Comparison of ENCODE assay signal across 14 cellular contexts in the genomic region with DNA sequence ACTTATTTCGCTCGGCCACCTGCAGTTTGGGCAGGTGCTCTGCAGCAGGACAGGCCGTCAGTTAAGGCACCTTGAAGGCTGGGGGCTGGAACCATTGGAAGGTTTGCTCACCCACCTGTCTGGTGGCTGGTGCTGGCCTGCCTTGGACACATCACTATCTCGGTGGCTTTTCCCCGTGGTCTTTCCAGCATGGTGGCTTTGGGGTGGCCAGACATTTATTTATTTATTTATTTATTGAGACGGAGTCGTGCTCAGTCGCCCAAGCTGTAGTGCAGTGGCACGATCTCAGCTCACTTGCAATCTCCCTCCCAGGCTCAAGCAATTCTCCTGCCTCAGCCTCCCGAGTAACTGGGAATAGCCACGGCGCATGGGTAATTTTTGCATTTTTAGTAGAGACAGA. TPM values are rescaled to one million over a fixed set of nuclear protein-coding genes. Genes with fewer than 3 reads are reported as not detected.
DNase-seq lines count a peak whose midpoint lies in the region; ATAC-seq and TF ChIP-seq lines count a peak whose summit lies in the region.
"Had no signal": no experiment of that assay in that cellular context is flagged by ENCODE, and none has a peak within 500 bp of the region (broad histone marks: within the 10 kb centered on the region; RNA-seq: fewer than 3 reads in every experiment).

No MANE protein-coding gene starts in this region.

- H3K36me3 Mint-ChIP-seq in CD4-positive, alpha-beta memory T cell = peaks cover 28 to 74% of the 10 kb centered on the region in 2 donors

- no peak for TF ChIP-seq CTCF in RWPE2 (IDR thresholded peaks at IDR 0.05; ENCODE audit: poor library complexity, severe bottlenecking)
- TF ChIP-seq CTCF in dorsolateral prefrontal cortex (IDR thresholded peaks at IDR 0.05 in 54 of 56, conservative IDR thresholded peaks at IDR 0.05 in 2 of 56; ENCODE audit: low read depth in 1 of 56, partially characterized antibody in 56 of 56) = no peak
- TF ChIP-seq CTCF in spleen (IDR thresholded peaks at IDR 0.05 in 8 of 11, conservative IDR thresholded peaks at IDR 0.05 in 3 of 11) = no peak
- no peak for TF ChIP-seq CTCF in brain microvascular endothelial cell (IDR thresholded peaks at IDR 0.05; ENCODE audit: low read depth, low read length, missing control alignments)

- POLR2A ChIA-PET in CD4-positive, alpha-beta memory T cell (lab: Charles Lee; ENCODE audit: partially characterized antibody) = interaction anchor here (1.1 to 4.8 kb wide), 6 partner anchors 8 to 25 kb away, joined by 4 to 32 read pairs (median 12); no protein-coding TSS in a partner anchor

- TF ChIP-seq POLR2A in spleen (IDR thresholded peaks at IDR 0.05) = no peak

- in situ Hi-C loops in brain microvascular endothelial cell (cut with HindIII; ENCODE audit: low pct_ligation_motif_present, low sequenced_read_pairs) = loop anchor here (25.0 kb wide), 1 partner anchor 162 kb away; a partner anchor contains a TSS

- ATAC-seq in RWPE2 (ENCODE audit: low read depth) (no peak), GM19467 (IDR thresholded peaks at IDR 0.05; ENCODE audit: unreplicated experiment) (no peak), GM19328 (IDR thresholded peaks at IDR 0.05; ENCODE audit: unreplicated experiment) (no peak)
- ATAC-seq: left lobe of liver, Panc1 had no signal

- H3K27ac ChIP-seq in CD4-positive, alpha-beta memory T cell (ENCODE audit: low read depth, low read length) = peak overlapping the region; percentile 78
- no peak overlapping the region for H3K27ac ChIP-seq in RWPE2 (ENCODE audit: poor library complexity, severe bottlenecking)
- peak overlapping the region in 58 of 59 donors; percentile 82 to 99 (median 97) for H3K27ac ChIP-seq in dorsolateral prefrontal cortex
- peak overlapping the region in 5 of 8 donors; percentile 3 to 93 (median 73) for H3K27ac ChIP-seq in spleen
- H3K27ac ChIP-seq in brain microvascular endothelial cell = no peak overlapping the region

- H3K36me3 ChIP-seq in CD4-positive, alpha-beta memory T cell (ENCODE audit: insufficient read depth, low read length) = peaks cover 11% of the 10 kb centered on the region
- H3K36me3 ChIP-seq in RWPE2 (ENCODE audit: low read depth) (no peaks in the 10 kb centered on the region), spleen (peaks cover 0 to 95% (median 2%) of the 10 kb centered on the region in 6 donors), brain microvascular endothelial cell (replicated peaks) (no peaks in the 10 kb centered on the region)
- H3K36me3 ChIP-seq: transverse colon had no signal

- intact Hi-C loops in CD4-positive, alpha-beta memory T cell (cut with micrococcal nuclease) = no loop called here
- intact Hi-C loops in dorsolateral prefrontal cortex (cut with DNase I) = loop anchor here in 1 of 2 donors (10.0 kb wide), 1 partner anchor 254 kb away; no protein-coding TSS in a partner anchor
- intact Hi-C loops in spleen (cut with DNase I; ENCODE audit: low total_unique reads) = no loop called here

- peak overlapping the region in 2 of 8 donors; percentile 20 to 41 for H3K4me3 Mint-ChIP-seq in CD4-positive, alpha-beta memory T cell

- H3K9me3 Mint-ChIP-seq in CD4-positive, alpha-beta memory T cell = no peaks in the 10 kb centered on the region

- DNase-seq in CD4-positive, alpha-beta memory T cell = no peak
- DNase-seq in RWPE2 (ENCODE audit: low spot score) (peak; percentile 48), dorsolateral prefrontal cortex (no peak), spleen (no peak), brain microvascular endothelial cell (no peak)
- DNase-seq: DND-41, GOT3, NCI-H2029, NCI-H526, transverse colon had no signal

- no peak overlapping the region for H3K4me3 ChIP-seq in CD4-positive, alpha-beta memory T cell (ENCODE audit: low read length in 2 of 2)
- no peak overlapping the region for H3K4me3 ChIP-seq in RWPE2 (ENCODE audit: severe bottlenecking)
- H3K4me3 ChIP-seq in dorsolateral prefrontal cortex = no peak overlapping the region
- no peak overlapping the region for H3K4me3 ChIP-seq in spleen
- no peak overlapping the region for H3K4me3 ChIP-seq in brain microvascular endothelial cell (ENCODE audit: low read depth, low read length)
- H3K4me3 ChIP-seq: transverse colon had no signal

- CTCF ChIA-PET in CD4-positive, alpha-beta memory T cell (lab: Charles Lee; ENCODE audit: partially characterized antibody) = interaction anchor here (3.6 kb wide), 1 partner anchor 26 kb away, joined by 24 read pairs; no protein-coding TSS in a partner anchor

- 92 to 99% (median 97%) methylated on average over 12 of the region's 12 CpGs for WGBS in spleen, 5 donors

- no peaks in the 10 kb centered on the region for H3K27me3 Mint-ChIP-seq in CD4-positive, alpha-beta memory T cell

- peaks cover 96% of the 10 kb centered on the region for H3K4me1 ChIP-seq in CD4-positive, alpha-beta memory T cell (ENCODE audit: insufficient read depth, low read length)
- peaks cover 25% of the 10 kb centered on the region for H3K4me1 ChIP-seq in RWPE2 (ENCODE audit: insufficient read depth, poor library complexity, severe bottlenecking)
- peaks cover 38 to 97% (median 82%) of the 10 kb centered on the region in 6 donors for H3K4me1 ChIP-seq in spleen

- H3K27ac Mint-ChIP-seq in CD4-positive, alpha-beta memory T cell = peak overlapping the region; percentile 74 to 98 (median 94)

- no peaks in the 10 kb centered on the region for H3K9me3 ChIP-seq in CD4-positive, alpha-beta memory T cell (ENCODE audit: control insufficient read depth in 1 of 2, low read length in 2 of 2)
- H3K9me3 ChIP-seq in RWPE2 (ENCODE audit: severe bottlenecking) (no peaks in the 10 kb centered on the region), spleen (no peaks in the 10 kb centered on the region)
- H3K9me3 ChIP-seq: transverse colon had no signal

- H3K4me1 Mint-ChIP-seq in CD4-positive, alpha-beta memory T cell = peaks cover 62 to 94% (median 81%) of the 10 kb centered on the region in 4 donors

- no peaks in the 10 kb centered on the region for H3K27me3 ChIP-seq in CD4-positive, alpha-beta memory T cell (ENCODE audit: insufficient read depth, low read length)
- H3K27me3 ChIP-seq in RWPE2 (ENCODE audit: insufficient read depth, poor library complexity, severe bottlenecking) (no peaks in the 10 kb centered on the region), dorsolateral prefrontal cortex (no peaks in the 10 kb centered on the region), spleen (replicated peaks in 1 of 7) (no peaks in the 10 kb centered on the region), brain microvascular endothelial cell (replicated peaks) (no peaks in the 10 kb centered on the region)
- H3K27me3 ChIP-seq: transverse colon had no signal

RNA-seq across cellular contexts. Expression of a gene that starts 11.7 kb away (rescaled TPM):
- 100 to 1,000 TPM; 144 to 153 TPM for total RNA-seq in CD4-positive, alpha-beta memory T cell
- polyA plus RNA-seq in CD4-positive, alpha-beta memory T cell = 100 to 1,000 TPM; 494 to 667 TPM
- total RNA-seq in dorsolateral prefrontal cortex (10 to 100 TPM in 20 of 120 experiments, 1 to 10 TPM in 100; 1.0 to 28.7 (median 6.0) TPM), spleen (100 to 1,000 TPM in 5 of 7 donors, 10 to 100 TPM in 2; 70.5 to 171 (median 127) TPM)
- 100 to 1,000 TPM; 142 to 365 (median 198) TPM for polyA plus RNA-seq in spleen

RNA-seq across cellular contexts. Expression of a gene that starts 29.4 kb away (rescaled TPM):
- 10 to 100 TPM; 54.5 to 56.8 TPM for total RNA-seq in CD4-positive, alpha-beta memory T cell
- polyA plus RNA-seq in CD4-positive, alpha-beta memory T cell = 10 to 100 TPM; 33.2 to 35.8 TPM
- total RNA-seq in dorsolateral prefrontal cortex (10 to 100 TPM in 52 of 120 experiments, 1 to 10 TPM in 68; 3.9 to 18.5 (median 9.6) TPM), spleen (10 to 100 TPM; 20.3 to 40.3 (median 29.5) TPM)
- polyA plus RNA-seq in spleen = 10 to 100 TPM; 12.9 to 18.6 (median 14.6) TPM

Comparison
In these comparisons a context has a peak if more than half of its experiments do, and no peak if none do; other contexts are left out.
1. H3K27ac ChIP-seq: peak in CD4-positive, alpha-beta memory T cell (single experiment), dorsolateral prefrontal cortex (58 of 59) and spleen (5 of 8); none in RWPE2 (single experiment) and brain microvascular endothelial cell (single experiment).